Comparison of ENCODE assay signal across 8 cellular contexts in genomic region chr22:39173787-39174497, GRCh38. TPM values are rescaled to one million over a fixed set of nuclear protein-coding genes. Genes with fewer than 3 reads are reported as not detected.
A peak's percentile ranks its signal among the peaks of the same experiment; 100 is the strongest.
DNase-seq lines count a peak whose midpoint lies in the region; ATAC-seq and TF ChIP-seq lines count a peak whose summit lies in the region.

No MANE protein-coding gene starts in this region.

- peaks cover 77% of the 10 kb centered on the region for H3K4me1 Mint-ChIP-seq in nephron progenitor cell

- peaks cover 18% of the 10 kb centered on the region for H3K27me3 Mint-ChIP-seq in nephron progenitor cell (ENCODE audit: low read depth, poor library complexity)

- no peaks in the 10 kb centered on the region for H3K9me3 Mint-ChIP-seq in nephron progenitor cell

- H3K36me3 Mint-ChIP-seq in nephron progenitor cell (ENCODE audit: low read depth) = no peaks in the 10 kb centered on the region

- peak overlapping the region; percentile 44 for H3K4me3 Mint-ChIP-seq in nephron progenitor cell

- DNase-seq in stimulated activated CD4-positive, alpha-beta T cell treated with anti-CD3 and anti-CD28 coated beads, Interleukin-4, amount 100 ng/mL, for 24 hours = peak; percentile 35
- no peak for DNase-seq in stimulated activated CD4-positive, alpha-beta T cell treated with anti-CD3 and anti-CD28 coated beads, Interleukin-12 subunit alpha, Interleukin-12 subunit beta, amount 100 ng/mL, for 4 hours
- DNase-seq in dermis blood vessel endothelial cell = peak; percentile 32
- DNase-seq in nephron progenitor cell = no peak
- no peak for DNase-seq in NCI-H748 treated with DMSO at 0.1 percent for 48 hours (lab: John Stamatoyannopoulos, UW)
- no peak for DNase-seq in kidney tubule cell (ENCODE audit: low spot score)

- TF ChIP-seq CTCF in nephron progenitor cell (IDR thresholded peaks at IDR 0.05) = no peak

- ATAC-seq in HG03095 (IDR thresholded peaks at IDR 0.05; ENCODE audit: unreplicated experiment) (no peak), HG02763 (IDR thresholded peaks at IDR 0.05; ENCODE audit: unreplicated experiment) (no peak)

- H3K27ac Mint-ChIP-seq in nephron progenitor cell = peak overlapping the region; percentile 100

RNA-seq across cellular contexts. Expression of gene CBX7, which starts 21.5 kb away (rescaled TPM):
- total RNA-seq in dermis blood vessel endothelial cell = 6.4 and 9.5 TPM in 2 replicates

Comparison
In these comparisons a context has a peak if more than half of its experiments do, and no peak if none do; other contexts are left out.
1. DNase-seq: peak in stimulated activated CD4-positive, alpha-beta T cell treated with anti-CD3 and anti-CD28 coated beads, Interleukin-4, amount 100 ng/mL, for 24 hours (single experiment) and dermis blood vessel endothelial cell (single experiment); none in stimulated activated CD4-positive, alpha-beta T cell treated with anti-CD3 and anti-CD28 coated beads, Interleukin-12 subunit alpha, Interleukin-12 subunit beta, amount 100 ng/mL, for 4 hours (single experiment), nephron progenitor cell (single experiment), NCI-H748 treated with DMSO at 0.1 percent for 48 hours (single experiment) and kidney tubule cell (single experiment).